ENCODE assay signal across 8 cellular contexts in genomic region chr9:38417003-38417965, GRCh38. TPM values are rescaled to one million over a fixed set of nuclear protein-coding genes. Genes with fewer than 3 reads are reported as not detected.
A peak's percentile ranks its signal among the peaks of the same experiment; 100 is the strongest.
DNase-seq lines count a peak whose midpoint lies in the region; ATAC-seq and TF ChIP-seq lines count a peak whose summit lies in the region.
"Had no signal": no experiment of that assay in that cellular context is flagged by ENCODE, and none has a peak within 500 bp of the region (broad histone marks: within the 10 kb centered on the region; RNA-seq: fewer than 3 reads in every experiment).

No MANE protein-coding gene starts in this region.

- peaks cover 1% of the 10 kb centered on the region for H3K27me3 Mint-ChIP-seq in endothelial cell (ENCODE audit: unreplicated experiment)

- peak; percentile 80 for TF ChIP-seq CTCF in Panc1 (IDR thresholded peaks at IDR 0.05)
- peak; percentile 91 for TF ChIP-seq CTCF in endothelial cell (IDR thresholded peaks at IDR 0.05; ENCODE audit: unreplicated experiment)

- DNase-seq in EL (peak; percentile 30), H7 (peak; percentile 79), Panc1 (ENCODE audit: low read depth, low spot score) (no peak), endothelial cell (ENCODE audit: low spot score) (peak; percentile 70), occipital lobe (lab: John Stamatoyannopoulos, UW) (no peak)
- peak; percentile 61 for DNase-seq in stimulated activated CD4-positive, alpha-beta T cell treated with anti-CD3 and anti-CD28 coated beads, Interleukin-15, amount 100 ng/mL, for 24 hours

- CTCF ChIA-PET in Panc1 (lab: Charles Lee), result no interaction called here

- no peak overlapping the region for H3K27ac Mint-ChIP-seq in endothelial cell (ENCODE audit: unreplicated experiment)

- H3K27me3 ChIP-seq in H7 (ENCODE audit: control insufficient read depth, insufficient read depth, low read length) (no peaks in the 10 kb centered on the region), Panc1 (ENCODE audit: control insufficient read depth, insufficient read depth, low read length) (no peaks in the 10 kb centered on the region)
- H3K27me3 ChIP-seq: SJSA1 had no signal

- no peak overlapping the region for H3K4me3 Mint-ChIP-seq in endothelial cell (ENCODE audit: unreplicated experiment)

- no TSS peak for BruUV-seq in Panc1 (replicated peaks; lab: Mats Ljungman, UMichigan)

- 0 out of 2 replicates have a peak, but pooled peaks have one; percentile 53 for ATAC-seq in Panc1
- ATAC-seq in GM21723 (IDR thresholded peaks at IDR 0.05; ENCODE audit: unreplicated experiment), result no peak

- intact Hi-C loops in Panc1 (cut with micrococcal nuclease; ENCODE audit: unreplicated experiment), result no loop called here

- H3K4me1 ChIP-seq in Panc1 (ENCODE audit: control insufficient read depth, insufficient read depth, low read length), result no peaks in the 10 kb centered on the region
- H3K4me1 ChIP-seq: SJSA1 had no signal

- H3K4me1 Mint-ChIP-seq in endothelial cell (ENCODE audit: unreplicated experiment), result peaks cover 3% of the 10 kb centered on the region

- H3K9me3 Mint-ChIP-seq in endothelial cell (ENCODE audit: unreplicated experiment), result no peaks in the 10 kb centered on the region

- in situ Hi-C loops in Panc1 (cut with HindIII; ENCODE audit: low pct_unique_long_range_greater_than_20kb, low sequenced_read_pairs), result no loop called here

- POLR2A ChIA-PET in Panc1 (lab: Charles Lee), result no interaction called here

- H3K36me3 ChIP-seq in H7 (replicated peaks; ENCODE audit: control insufficient read depth, insufficient read depth, low read length) (no peaks in the 10 kb centered on the region), Panc1 (ENCODE audit: control insufficient read depth, insufficient read depth, low read length) (no peaks in the 10 kb centered on the region)
- H3K36me3 ChIP-seq: SJSA1 had no signal

- H3K36me3 Mint-ChIP-seq in endothelial cell (ENCODE audit: low read depth, unreplicated experiment), result peaks cover 5% of the 10 kb centered on the region

- no peaks in the 10 kb centered on the region for H3K9me3 ChIP-seq in Panc1 (ENCODE audit: control insufficient read depth, insufficient read depth, low read depth, low read length)
- H3K9me3 ChIP-seq: SJSA1 had no signal

- H3K4me3 ChIP-seq in H7 (ENCODE audit: insufficient read depth, low read depth, low read length), result no peak overlapping the region
- H3K4me3 ChIP-seq in Panc1 (ENCODE audit: low read depth in 2 of 2, low read length in 2 of 2), result no peak overlapping the region
- H3K4me3 ChIP-seq: SJSA1 had no signal

- no peak overlapping the region for H3K27ac ChIP-seq in Panc1 (ENCODE audit: low read length)
- H3K27ac ChIP-seq: SJSA1 had no signal

RNA-seq across cellular contexts. Expression of gene IGFBPL1, which starts 7.0 kb away (rescaled TPM):
- 86.4 and 92.1 TPM in 2 replicates for total RNA-seq in H7 (2014; rRNA removed; shearing (Covaris generic))
- total RNA-seq in Panc1 (2021; ENCODE audit: unreplicated experiment) (13.7 TPM), endothelial cell (ENCODE audit: unreplicated experiment) (9.1 TPM), occipital lobe (67.1 TPM)
- polyA plus RNA-seq in Panc1 (2012; ENCODE audit: insufficient read length), result 11.1 TPM

RNA-seq across cellular contexts. Expression of gene ALDH1B1, which starts 24.8 kb away (rescaled TPM):
- total RNA-seq in H7 (2014; rRNA removed; shearing (Covaris generic)), result 35.8 and 37.3 TPM in 2 replicates
- total RNA-seq in Panc1 (2021; ENCODE audit: unreplicated experiment), result 34.2 TPM
- 21.1 TPM for polyA plus RNA-seq in Panc1 (2012; ENCODE audit: insufficient read length)
- 18.7 TPM for total RNA-seq in endothelial cell (ENCODE audit: unreplicated experiment)
- total RNA-seq in occipital lobe, result 11.9 TPM

Comparison
In these comparisons a context has a peak if more than half of its experiments do, and no peak if none do; other contexts are left out.
1. DNase-seq: peak in EL (single experiment), H7 (single experiment), endothelial cell (single experiment) and stimulated activated CD4-positive, alpha-beta T cell treated with anti-CD3 and anti-CD28 coated beads, Interleukin-15, amount 100 ng/mL, for 24 hours (single experiment); none in Panc1 (single experiment) and occipital lobe (single experiment).